ENCODE assay signal across 7 cellular contexts in genomic region chr5:177600458-177601018, GRCh38. TPM values are rescaled to one million over a fixed set of nuclear protein-coding genes. Genes with fewer than 3 reads are reported as not detected.
DNase-seq lines count a peak whose midpoint lies in the region; ATAC-seq, FAIRE-seq and TF ChIP-seq lines count a peak whose summit lies in the region.

No MANE protein-coding gene starts in this region.

- TF ChIP-seq CTCF in tibial nerve (IDR thresholded peaks at IDR 0.05): no peak

- TF ChIP-seq POLR2A in tibial nerve (IDR thresholded peaks at IDR 0.05): no peak

- peaks cover 0 to 38% (median 2%) of the 10 kb centered on the region in 3 donors for H3K36me3 ChIP-seq in tibial nerve

- H3K27ac ChIP-seq in caudate nucleus (ENCODE audit: low read depth, low read length): peak overlapping the region; percentile 58
- H3K27ac ChIP-seq in tibial nerve: peak overlapping the region in 3 of 4 donors; percentile 86 to 92 (median 87)

- H3K9me3 ChIP-seq in tibial nerve: no peaks in the 10 kb centered on the region

- no peaks in the 10 kb centered on the region for H3K27me3 ChIP-seq in tibial nerve

- peak overlapping the region; percentile 64 to 96 (median 94) for H3K4me3 ChIP-seq in tibial nerve

- FAIRE-seq in GM18507 (lab: Jason Lieb, UNC): peak; percentile 9

- no peak for DNase-seq in GM18507 (ENCODE audit: extremely low spot score, insufficient read length, low read depth)
- DNase-seq in MV-4-11 (lab: John Stamatoyannopoulos, UW): peak; percentile 81
- peak in 2 of 61 donors; percentile 31 to 42 for DNase-seq in caudate nucleus (lab: John Stamatoyannopoulos, UW)
- peak; percentile 32 to 63 for DNase-seq in lung microvascular endothelial cell (ENCODE audit: low read depth in 2 of 2)
- DNase-seq in tibial nerve (ENCODE audit: low spot score in 2 of 2): no peak
- DNase-seq in NCI-H446 (lab: John Stamatoyannopoulos, UW): no peak

- TF ChIP-seq EP300 in tibial nerve (IDR thresholded peaks at IDR 0.05): no peak

- peaks cover 0 to 24% (median 12%) of the 10 kb centered on the region in 4 donors for H3K4me1 ChIP-seq in tibial nerve

- ATAC-seq in HG03139 (IDR thresholded peaks at IDR 0.05; ENCODE audit: unreplicated experiment): no peak

- WGBS in tibial nerve, 2 donors: 3 to 4% methylated on average over 20 of the region's 20 CpGs

RNA-seq across cellular contexts. Expression of gene B4GALT7, which starts 0.6 kb away (rescaled TPM):
- total RNA-seq in lung microvascular endothelial cell: 19.8 and 24.2 TPM in 2 replicates
- 10 to 100 TPM; 13.6 to 41.1 (median 29.8) TPM for total RNA-seq in tibial nerve

RNA-seq across cellular contexts. Expression of gene TMED9, which starts 8.5 kb away (rescaled TPM):
- 122 and 133 TPM in 2 replicates for total RNA-seq in lung microvascular endothelial cell
- 10 to 100 TPM; 83.3 to 97.1 (median 95.8) TPM for total RNA-seq in tibial nerve

RNA-seq across cellular contexts. Expression of gene FAM193B, which starts 46.2 kb away (rescaled TPM):
- total RNA-seq in lung microvascular endothelial cell: 7.8 and 16.3 TPM in 2 replicates
- total RNA-seq in tibial nerve: 100 to 1,000 TPM in 3 of 4 donors, 10 to 100 TPM in 1; 82.4 to 152 (median 115) TPM

Comparison
In these comparisons a context has a peak if more than half of its experiments do, and no peak if none do; other contexts are left out.
1. DNase-seq: peak in MV-4-11 (single experiment) and lung microvascular endothelial cell (2 of 2); none in GM18507 (single experiment), tibial nerve (0 of 2) and NCI-H446 (0 of 2).